Comparison of ENCODE assay signal across 26 cellular contexts in genomic region chr4:152118108-152118507, GRCh38.
DNase-seq lines count a peak whose midpoint lies in the region; ATAC-seq and TF ChIP-seq lines count a peak whose summit lies in the region.
"Had no signal": no experiment of that assay in that cellular context is flagged by ENCODE, and none has a peak within 500 bp of the region (broad histone marks: within the 10 kb centered on the region; RNA-seq: fewer than 3 reads in every experiment).

No MANE protein-coding gene starts in this region.

- peak overlapping the region; percentile 93 for H3K4me2 ChIP-seq in BLaER1
- H3K4me2 ChIP-seq: SK-N-SH had no signal

- peak overlapping the region; percentile 40 for H3K27ac ChIP-seq in BLaER1
- H3K27ac ChIP-seq: adrenal gland, brain microvascular endothelial cell, colonic mucosa, gastroesophageal sphincter, ovary, RWPE1 had no signal

- peaks cover 56% of the 10 kb centered on the region for H3K4me1 ChIP-seq in BLaER1
- H3K4me1 ChIP-seq: adrenal gland, colonic mucosa had no signal

- no peak for ATAC-seq in HG03457 (IDR thresholded peaks at IDR 0.05; ENCODE audit: unreplicated experiment)
- no peak for ATAC-seq in GM18511 (IDR thresholded peaks at IDR 0.05; ENCODE audit: unreplicated experiment)
- ATAC-seq: gastroesophageal sphincter; natural killer cell treated with Interleukin-12 subunit alpha and Interleukin-12 subunit beta and Interleukin-15 and Interleukin-18, amount 100 ng/mL, for 72 hours; stimulated activated naive B cell treated with anti-CD40 and anti-IgM and Interleukin-4, amounts not matched to agents 10 μg/mL and 1 μg/mL and 100 μg/mL, for 72 hours; T-helper 17 cell had no signal

- H3K9me3 ChIP-seq in BLaER1, result peaks cover 11% of the 10 kb centered on the region; the same call in 1 of the 2 replicates
- H3K9me3 ChIP-seq: colonic mucosa, ovary, SK-N-SH had no signal

- H3K36me3 ChIP-seq in BLaER1, result no peaks in the 10 kb centered on the region
- H3K36me3 ChIP-seq: adrenal gland, brain microvascular endothelial cell, colonic mucosa, gastroesophageal sphincter, ovary had no signal

- H3K4me3 Mint-ChIP-seq in glutamatergic neuron (ENCODE audit: unreplicated experiment), result no peak overlapping the region
- H3K4me3 Mint-ChIP-seq: CD14-positive monocyte; endodermal cell; natural killer cell treated with Interleukin-12 subunit alpha and Interleukin-12 subunit beta and Interleukin-15 and Interleukin-18, amount 100 ng/mL, for 72 hours; stimulated activated naive B cell treated with anti-CD40 and anti-IgM and Interleukin-4, amounts not matched to agents 10 μg/mL and 1 μg/mL and 100 μg/mL, for 72 hours; T-helper 17 cell had no signal

- H3K4me3 ChIP-seq in BLaER1, result no peak overlapping the region
- H3K4me3 ChIP-seq: adrenal gland, colonic mucosa, gastroesophageal sphincter, ovary had no signal

- TF ChIP-seq CTCF in glutamatergic neuron (IDR thresholded peaks at IDR 0.05; ENCODE audit: partially characterized antibody, unreplicated experiment), result no peak

- H3K4me1 Mint-ChIP-seq in glutamatergic neuron (ENCODE audit: low read depth, unreplicated experiment), result peaks cover 10% of the 10 kb centered on the region
- H3K4me1 Mint-ChIP-seq: endodermal cell had no signal

- H3K27me3 ChIP-seq in BLaER1, result no peaks in the 10 kb centered on the region
- H3K27me3 ChIP-seq: adrenal gland, brain microvascular endothelial cell, colonic mucosa, gastroesophageal sphincter, ovary had no signal

- peak overlapping the region; percentile 65 for H3K27ac Mint-ChIP-seq in glutamatergic neuron (ENCODE audit: unreplicated experiment)
- H3K27ac Mint-ChIP-seq: CD14-positive monocyte; endodermal cell; natural killer cell treated with Interleukin-12 subunit alpha and Interleukin-12 subunit beta and Interleukin-15 and Interleukin-18, amount 100 ng/mL, for 72 hours; stimulated activated naive B cell treated with anti-CD40 and anti-IgM and Interleukin-4, amounts not matched to agents 10 μg/mL and 1 μg/mL and 100 μg/mL, for 72 hours had no signal

- H4K20me1 ChIP-seq in BLaER1, result no peaks in the 10 kb centered on the region

- no peak overlapping the region for H3K9ac ChIP-seq in BLaER1
- H3K9ac ChIP-seq: SK-N-SH had no signal

- H3K9me3 Mint-ChIP-seq in glutamatergic neuron (ENCODE audit: unreplicated experiment), result peaks cover 13% of the 10 kb centered on the region
- H3K9me3 Mint-ChIP-seq: natural killer cell treated with Interleukin-12 subunit alpha and Interleukin-12 subunit beta and Interleukin-15 and Interleukin-18, amount 100 ng/mL, for 72 hours had no signal

- peaks cover 17% of the 10 kb centered on the region for H3K36me3 Mint-ChIP-seq in glutamatergic neuron (ENCODE audit: unreplicated experiment)
- H3K36me3 Mint-ChIP-seq: CD14-positive monocyte; natural killer cell treated with Interleukin-12 subunit alpha and Interleukin-12 subunit beta and Interleukin-15 and Interleukin-18, amount 100 ng/mL, for 72 hours; stimulated activated naive B cell treated with anti-CD40 and anti-IgM and Interleukin-4, amounts not matched to agents 10 μg/mL and 1 μg/mL and 100 μg/mL, for 72 hours had no signal

- DNase-seq in COR-L47 (lab: John Stamatoyannopoulos, UW) (peak; percentile 27), NCI-H2227 (lab: John Stamatoyannopoulos, UW; ENCODE audit: unreplicated experiment) (peak; percentile 49), glutamatergic neuron (no peak), NOMO-1 (lab: John Stamatoyannopoulos, UW; ENCODE audit: unreplicated experiment in 2 of 2) (no peak)
- DNase-seq: activated CD4-positive, alpha-beta T cell treated with anti-CD3 and anti-CD28 coated beads for 1 hour; activated naive CD4-positive, alpha-beta T cell treated with Interleukin-2 at 50 U/mL for 16 hours; activated T-cell treated with anti-CD3 and anti-CD28 coated beads, Interleukin-2, amount 50 U/mL, for 48 hours; adrenal gland; brain microvascular endothelial cell; colonic mucosa; endodermal cell; midbrain; NCI-H2029; NCI-H510A treated with DMSO at 0.1 percent for 48 hours; ovary; SK-N-SH; stimulated activated CD4-positive, alpha-beta T cell treated with anti-CD3 and anti-CD28 coated beads, Interleukin-2, amount 100 ng/mL, for 48 hours; stimulated activated naive B cell treated with anti-CD40 and anti-IgM and Interleukin-4, amounts not matched to agents 10 μg/mL and 1 μg/mL and 100 μg/mL, for 72 hours; T-helper 17 cell had no signal

- peaks cover 10% of the 10 kb centered on the region for H3K27me3 Mint-ChIP-seq in glutamatergic neuron (ENCODE audit: unreplicated experiment)
- H3K27me3 Mint-ChIP-seq: T-helper 17 cell had no signal

Comparison
In these comparisons a context has a peak if more than half of its experiments do, and no peak if none do; other contexts are left out.
1. DNase-seq: peak in COR-L47 (single experiment) and NCI-H2227 (single experiment); none in glutamatergic neuron (single experiment) and NOMO-1 (0 of 2).